1 cellular context compared by ENCODE assay signal in genomic region chr22:48695731-48696305, GRCh38.
TF ChIP-seq lines count a peak whose summit lies in the region.

No MANE protein-coding gene starts in this region.

TF ChIP-seq in HepG2, 621 proteins besides CTCF, POLR2A, EP300 and RAD21 (continued from another document):
- TF ChIP-seq ZNF142 (CRISPR knock-in tag; IDR thresholded peaks at IDR 0.05) (no peak), ZFP91 (CRISPR knock-in tag; IDR thresholded peaks at IDR 0.05; ENCODE audit: borderline replicate concordance) (0 out of 2 replicates have a peak, but pooled peaks have one; percentile 18), ZNF687 (CRISPR knock-in tag; IDR thresholded peaks at IDR 0.05) (peak; percentile 8; the same call in 1 of the 2 replicates), JUND (CRISPR knock-in tag; IDR thresholded peaks at IDR 0.05) (no peak)
